19 cellular contexts compared by ENCODE assay signal in the genomic region with DNA sequence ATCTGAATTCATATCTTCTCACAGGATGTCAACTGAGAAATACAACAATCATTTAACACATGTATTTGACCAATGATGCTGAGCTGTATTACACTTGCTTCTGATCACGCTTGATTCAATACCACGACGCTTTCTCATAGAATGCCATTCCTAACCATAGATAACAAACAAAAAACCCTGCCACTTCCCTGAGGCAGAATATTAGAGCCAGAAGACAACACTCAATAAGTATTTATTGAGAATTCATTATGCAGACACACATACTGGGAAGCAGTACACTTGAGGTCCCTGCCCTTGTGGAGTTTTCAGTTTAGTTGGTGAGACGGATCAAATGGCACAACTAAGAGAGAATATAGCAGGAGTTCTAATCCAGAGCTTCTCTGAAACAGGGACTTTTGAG. TPM values are rescaled to one million over a fixed set of nuclear protein-coding genes. Genes with fewer than 3 reads are reported as not detected.
DNase-seq lines count a peak whose midpoint lies in the region; ATAC-seq, FAIRE-seq and TF ChIP-seq lines count a peak whose summit lies in the region.
"Had no signal": no experiment of that assay in that cellular context is flagged by ENCODE, and none has a peak within 500 bp of the region (broad histone marks: within the 10 kb centered on the region; RNA-seq: fewer than 3 reads in every experiment).

No MANE protein-coding gene starts in this region.

- H3K27me3 ChIP-seq in K562 (ENCODE audit: control insufficient read depth in 2 of 2, insufficient read depth in 2 of 2, low read length in 2 of 2) (no peaks in the 10 kb centered on the region), hepatocyte (no peaks in the 10 kb centered on the region)
- H3K27me3 ChIP-seq: BE2C had no signal

- no TSS peak for BruUV-seq in K562 (replicated peaks; lab: Mats Ljungman, UMichigan)

- H3K4me1 Mint-ChIP-seq in progenitor cell of endocrine pancreas (ENCODE audit: low read depth), result no peaks in the 10 kb centered on the region

- POLR2A ChIA-PET in HEK293 (lab: Yijun Ruan, JAX) (no interaction called here), K562 (lab: Yijun Ruan, JAX) (no interaction called here)

- H3K27ac ChIP-seq in HEK293 (ENCODE audit: extremely low read depth, low read depth, low read length) (no peak overlapping the region), K562 (ENCODE audit: extremely low read depth, low read depth, low read length) (no peak overlapping the region), hepatocyte (no peak overlapping the region)

- CTCF ChIA-PET in HEK293 (lab: Yijun Ruan, JAX) (interaction anchor here (0.7 kb wide), 1 partner anchor 14 kb away, joined by 4 read pairs; no protein-coding TSS in a partner anchor), K562 (lab: Yijun Ruan, JAX; ENCODE audit: low intra/inter-chr PET ratio) (no interaction called here)

- H3K9me2 ChIP-seq in hepatocyte (replicated peaks; ENCODE audit: insufficient read depth), result no peaks in the 10 kb centered on the region

- H3K9ac ChIP-seq in K562 (ENCODE audit: insufficient read depth in 1 of 2, low read depth in 2 of 2, low read length in 2 of 2), result no peak overlapping the region

- peak; percentile 23 for FAIRE-seq in K562 (lab: Jason Lieb, UNC)
- FAIRE-seq: A204.1, GM12878, HepG2 had no signal

- H3K4me3 ChIP-seq in HEK293 (ENCODE audit: low read depth, low read length) (no peak overlapping the region), K562 (no peak overlapping the region), hepatocyte (no peak overlapping the region)
- H3K4me3 ChIP-seq: GM12878 had no signal

- H3K4me2 ChIP-seq in K562 (ENCODE audit: insufficient read depth, low read length) (no peak overlapping the region), hepatocyte (no peak overlapping the region)

- no peaks in the 10 kb centered on the region for H3K27me3 Mint-ChIP-seq in progenitor cell of endocrine pancreas
- H3K27me3 Mint-ChIP-seq: CD4-positive, CD25-positive, alpha-beta regulatory T cell; CD8-positive, alpha-beta memory T cell had no signal

- intact Hi-C loops in K562 (cut with micrococcal nuclease), result no loop called here
- intact Hi-C loops in Right ventricle myocardium inferior (cut with DNase I), result no loop called here

- H2AFZ ChIP-seq in K562 (ENCODE audit: low read depth, low read length) (no peak overlapping the region), hepatocyte (no peak overlapping the region)

- peaks cover 26% of the 10 kb centered on the region for H3K36me3 Mint-ChIP-seq in progenitor cell of endocrine pancreas (ENCODE audit: insufficient read depth)

- peak overlapping the region; percentile 3 for H3K27ac Mint-ChIP-seq in progenitor cell of endocrine pancreas
- H3K27ac Mint-ChIP-seq: CD4-positive, CD25-positive, alpha-beta regulatory T cell had no signal

- 77% methylated on average over 4 of the region's 4 CpGs for WGBS in K562 (ENCODE audit: insufficient coverage, low coverage, missing lambda C conversion rate)
- 99% methylated on average over 4 of the region's 4 CpGs for WGBS in hepatocyte (ENCODE audit: low lambda C conversion rate, missing lambda C conversion rate)

- H3K9me3 ChIP-seq in HEK293 (ENCODE audit: control insufficient read depth, insufficient read depth, low read depth, low read length) (no peaks in the 10 kb centered on the region), K562 (replicated peaks; ENCODE audit: control insufficient read depth, insufficient read depth, low read depth, low read length) (no peaks in the 10 kb centered on the region), hepatocyte (ENCODE audit: low read depth) (no peaks in the 10 kb centered on the region)
- H3K9me3 ChIP-seq: BE2C had no signal

- H3K9me1 ChIP-seq in K562 (ENCODE audit: control insufficient read depth, insufficient read depth, low read length), result no peaks in the 10 kb centered on the region

- DNase-seq in EL (peak; percentile 12), K562 (ENCODE audit: extremely low read depth in 1 of 4, low spot score in 3 of 4) (no peak), progenitor cell of endocrine pancreas (ENCODE audit: low spot score, unreplicated experiment) (no peak), Right ventricle myocardium inferior (ENCODE audit: missing footprints) (no peak), hepatocyte (ENCODE audit: low spot score) (no peak), NCI-H510A treated with DMSO at 0.1 percent for 48 hours (lab: John Stamatoyannopoulos, UW) (no peak)
- DNase-seq: ACHN; BE2C; C1 segment of cervical spinal cord; CD4-positive, CD25-positive, alpha-beta regulatory T cell; CD8-positive, alpha-beta memory T cell; COR-L47; DMS79 treated with DMSO at 0.1 percent for 48 hours; GOT3; H9 had no signal

- no peak for TF ChIP-seq RAD21 in K562 (CRISPR knock-in tag; conservative IDR thresholded peaks at IDR 0.05 in 1 of 2, IDR thresholded peaks at IDR 0.05 in 1 of 2)

- ATAC-seq in K562 (no peak), Right ventricle myocardium inferior (no peak)
- ATAC-seq: GM12878, HepG2 had no signal

- H3K4me1 ChIP-seq in HEK293 (ENCODE audit: control insufficient read depth, insufficient read depth, low read length), result peaks cover under 1% of the 10 kb centered on the region; the same call in 1 of the 2 replicates
- no peaks in the 10 kb centered on the region for H3K4me1 ChIP-seq in K562 (replicated peaks in 1 of 2; ENCODE audit: control insufficient read depth in 2 of 2, insufficient read depth in 2 of 2, low read length in 2 of 2)
- no peaks in the 10 kb centered on the region for H3K4me1 ChIP-seq in hepatocyte (ENCODE audit: insufficient read depth)

- peaks cover 8% of the 10 kb centered on the region for H3K9me3 Mint-ChIP-seq in progenitor cell of endocrine pancreas (ENCODE audit: low read depth)

- H3K4me3 Mint-ChIP-seq in progenitor cell of endocrine pancreas (ENCODE audit: low read depth), result no peak overlapping the region
- H3K4me3 Mint-ChIP-seq: CD4-positive, CD25-positive, alpha-beta regulatory T cell; CD8-positive, alpha-beta memory T cell; H9 had no signal

- in situ Hi-C loops in K562 (cut with MboI), result no loop called here

- no peak for TF ChIP-seq CTCF in HEK293 (tag by site-specific recombination; IDR thresholded peaks at IDR 0.05)
- no peak for TF ChIP-seq CTCF in K562 (IDR thresholded peaks at IDR 0.05 in 2 of 3, conservative IDR thresholded peaks at IDR 0.05 in 1 of 3; ENCODE audit: insufficient read depth in 2 of 3, low read depth in 1 of 3, low read length in 3 of 3)
- no peak for TF ChIP-seq CTCF in progenitor cell of endocrine pancreas (IDR thresholded peaks at IDR 0.05; ENCODE audit: unreplicated experiment)
- no peak for TF ChIP-seq CTCF in hepatocyte (IDR thresholded peaks at IDR 0.05; ENCODE audit: poor library complexity)

- no peak for TF ChIP-seq POLR2A in K562 (conservative IDR thresholded peaks at IDR 0.05)

- H4K20me1 ChIP-seq in K562 (replicated peaks; ENCODE audit: control insufficient read depth, insufficient read depth, low read length), result no peaks in the 10 kb centered on the region
- H4K20me1 ChIP-seq in hepatocyte (ENCODE audit: insufficient read depth, poor library complexity, severe bottlenecking), result peaks cover 8% of the 10 kb centered on the region

- H3K79me2 ChIP-seq in K562 (ENCODE audit: control insufficient read depth, insufficient read depth, low read length) (no peaks in the 10 kb centered on the region), hepatocyte (peaks cover 76% of the 10 kb centered on the region)

- TF ChIP-seq EP300 in K562 (IDR thresholded peaks at IDR 0.05; ENCODE audit: low read length), result no peak

- peaks cover 0 to 7% of the 10 kb centered on the region in 2 experiments; a peak in 1 of 3 replicates for H3K36me3 ChIP-seq in HEK293 (ENCODE audit: control insufficient read depth in 2 of 2, insufficient read depth in 1 of 2, low read length in 2 of 2)
- H3K36me3 ChIP-seq in K562 (ENCODE audit: control insufficient read depth, insufficient read depth, low read length), result no peaks in the 10 kb centered on the region
- H3K36me3 ChIP-seq in hepatocyte (replicated peaks; ENCODE audit: insufficient read depth, low read depth), result no peaks in the 10 kb centered on the region

TF ChIP-seq in HEK293, 187 proteins besides CTCF, POLR2A, EP300 and RAD21:
- no peak for TF ChIP-seq GLI2 (tag by site-specific recombination; IDR thresholded peaks at IDR 0.05; ENCODE audit: borderline replicate concordance, low read depth)
- TF ChIP-seq ZNF157 (tag by site-specific recombination; IDR thresholded peaks at IDR 0.05), result peak; percentile 74

TF ChIP-seq in K562, 482 proteins besides CTCF, POLR2A, EP300 and RAD21 (continues in another document):
- no peak for TF ChIP-seq ZNF778 (CRISPR knock-in tag; IDR thresholded peaks at IDR 0.05)
- TF ChIP-seq, protein P1, sequence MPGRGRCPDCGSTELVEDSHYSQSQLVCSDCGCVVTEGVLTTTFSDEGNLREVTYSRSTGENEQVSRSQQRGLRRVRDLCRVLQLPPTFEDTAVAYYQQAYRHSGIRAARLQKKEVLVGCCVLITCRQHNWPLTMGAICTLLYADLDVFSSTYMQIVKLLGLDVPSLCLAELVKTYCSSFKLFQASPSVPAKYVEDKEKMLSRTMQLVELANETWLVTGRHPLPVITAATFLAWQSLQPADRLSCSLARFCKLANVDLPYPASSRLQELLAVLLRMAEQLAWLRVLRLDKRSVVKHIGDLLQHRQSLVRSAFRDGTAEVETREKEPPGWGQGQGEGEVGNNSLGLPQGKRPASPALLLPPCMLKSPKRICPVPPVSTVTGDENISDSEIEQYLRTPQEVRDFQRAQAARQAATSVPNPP (IDR thresholded peaks at IDR 0.05; ENCODE audit: borderline replicate concordance, insufficient read depth, insufficient read length), result no peak
- TF ChIP-seq KAT8 (IDR thresholded peaks at IDR 0.05; ENCODE audit: low read depth), result no peak

RNA-seq across cellular contexts. Expression of a gene that starts 32.4 kb away (rescaled TPM):
- 13.0 and 38.9 TPM in 2 replicates for total RNA-seq in K562 (2011; cell fraction: chromatin; rRNA removed; ENCODE audit: low replicate concordance)
- total RNA-seq in K562 (2011; cell fraction: nucleolus; rRNA removed), result 6.5 and 7.5 TPM in 2 replicates
- 14.2 and 20.6 TPM in 2 replicates for total RNA-seq in K562 (2011; cell fraction: nucleoplasm; rRNA removed)
- 14.8 and 15.5 TPM in 2 replicates for total RNA-seq in K562 (2014; rRNA removed)
- 25.5 and 25.6 TPM in 2 replicates for total RNA-seq in K562 (2014; rRNA removed; fragmentation: Illumina TruSeq; extraction: Trizol)
- 24.7 and 27.4 TPM in 2 replicates for total RNA-seq in K562 (2015; rRNA removed; fragmentation: Illumina TruSeq; extraction: Trizol)
- total RNA-seq in K562 (2021), result 17.9 and 19.7 TPM in 2 replicates
- polyA plus RNA-seq in K562 (2011; rRNA removed), result 15.0 and 20.1 TPM in 2 replicates
- 5.0 and 7.5 TPM in 2 replicates for polyA plus RNA-seq in K562 (2011; cell fraction: cytosol; rRNA removed)
- 4.5 and 5.7 TPM in 2 replicates for polyA plus RNA-seq in K562 (2011; cell fraction: nucleus; rRNA removed)
- polyA plus RNA-seq in K562 (2012), result 7.4 and 10.4 TPM in 2 replicates
- 15.6 and 20.5 TPM in 2 replicates for polyA plus RNA-seq in K562 (2014; fragmentation: Illumina TruSeq; extraction: Trizol)
- 1 to 10 TPM; 3.9 to 5.0 TPM for polyA plus RNA-seq in K562 (2014; fragmentation: Nextera tagmentation; extraction: Ambion mirVana)
- polyA plus RNA-seq in K562 (2014; rRNA removed), result 10.8 TPM in 2 replicates
- 79.4 and 83.2 TPM in 2 replicates for polyA minus RNA-seq in K562 (2011; rRNA and poly(A)+ RNA removed)
- polyA minus RNA-seq in K562 (2011; cell fraction: cytosol; rRNA and poly(A)+ RNA removed), result 14.6 and 18.5 TPM in 2 replicates
- 8.2 and 15.9 TPM in 2 replicates for polyA minus RNA-seq in K562 (2011; cell fraction: nucleus; rRNA and poly(A)+ RNA removed)
- 22.7 and 23.6 TPM in 2 replicates for total RNA-seq in progenitor cell of endocrine pancreas
- total RNA-seq in Right ventricle myocardium inferior, result 10.7 TPM
- 30.1 and 31.8 TPM in 2 replicates for total RNA-seq in hepatocyte
- 6.0 and 11.0 TPM in 2 replicates for polyA plus RNA-seq in hepatocyte
